11 cellular contexts compared by ENCODE assay signal in genomic region chr5:54534306-54534705, GRCh38. TPM values are rescaled to one million over a fixed set of nuclear protein-coding genes. Genes with fewer than 3 reads are reported as not detected.
DNase-seq lines count a peak whose midpoint lies in the region; ATAC-seq lines count a peak whose summit lies in the region.
"Had no signal": no experiment of that assay in that cellular context is flagged by ENCODE, and none has a peak within 500 bp of the region (broad histone marks: within the 10 kb centered on the region; RNA-seq: fewer than 3 reads in every experiment).

No MANE protein-coding gene starts in this region.

- no peak overlapping the region for H2BK5ac ChIP-seq in mesenchymal stem cell (ENCODE audit: low read depth, low read length, poor library complexity, severe bottlenecking)

- no peaks in the 10 kb centered on the region for H3K27me3 ChIP-seq in HUES6 (ENCODE audit: control insufficient read depth, insufficient read depth, low read length)
- no peaks in the 10 kb centered on the region for H3K27me3 ChIP-seq in mesenchymal stem cell (ENCODE audit: control insufficient read depth in 1 of 2, insufficient read depth in 1 of 2, low read length in 2 of 2)
- H3K27me3 ChIP-seq: SJSA1 had no signal

- no peak overlapping the region for H3K23ac ChIP-seq in mesenchymal stem cell (ENCODE audit: low read length in 2 of 2)

- H3K4me3 ChIP-seq in HUES6 (ENCODE audit: low read depth, low read length) (no peak overlapping the region), mesenchymal stem cell (ENCODE audit: insufficient read depth in 1 of 2, low read depth in 1 of 2, low read length in 2 of 2) (peak overlapping the region in 1 of 2 experiments; percentile 35)
- H3K4me3 ChIP-seq: SJSA1 had no signal

- no peak overlapping the region for H3K4me3 Mint-ChIP-seq in dendritic cell treated with granulocyte-macrophage colony-stimulating factor and Interleukin-4, amounts not matched to agents 40 ng/mL and 50 ng/mL, for 4 days
- no peak overlapping the region for H3K4me3 Mint-ChIP-seq in stimulated activated effector memory CD8-positive, alpha-beta T cell treated with anti-CD3 and anti-CD28 coated beads, Interleukin-12 subunit alpha, Interleukin-12 subunit beta, amount 100 ng/mL, for 72 hours

- H3K4ac ChIP-seq in mesenchymal stem cell (ENCODE audit: low read depth in 1 of 2, low read length in 2 of 2) = no peak overlapping the region

- H4K91ac ChIP-seq in mesenchymal stem cell (ENCODE audit: low read length) = no peak overlapping the region

- H3K27ac ChIP-seq in HUES6 (ENCODE audit: low read depth, low read length) (0 out of 2 replicates have a peak overlapping the region, but pooled peaks have one; percentile 10), mesenchymal stem cell (ENCODE audit: low read length, poor library complexity, severe bottlenecking) (no peak overlapping the region)
- H3K27ac ChIP-seq: HL-60, SJSA1 had no signal

- H3K9me3 Mint-ChIP-seq in dendritic cell treated with granulocyte-macrophage colony-stimulating factor and Interleukin-4, amounts not matched to agents 40 ng/mL and 50 ng/mL, for 4 days = no peaks in the 10 kb centered on the region
- H3K9me3 Mint-ChIP-seq in stimulated activated effector memory CD8-positive, alpha-beta T cell treated with anti-CD3 and anti-CD28 coated beads, Interleukin-12 subunit alpha, Interleukin-12 subunit beta, amount 100 ng/mL, for 72 hours = no peaks in the 10 kb centered on the region

- intact Hi-C loops in dendritic cell treated with granulocyte-macrophage colony-stimulating factor and Interleukin-4, amounts not matched to agents 40 ng/mL and 50 ng/mL, for 4 days (cut with micrococcal nuclease) = no loop called here

- DNase-seq in mesenchymal stem cell (no peak), NCI-H1092 (lab: John Stamatoyannopoulos, UW) (no peak)
- DNase-seq in stimulated activated effector memory CD8-positive, alpha-beta T cell treated with anti-CD3 and anti-CD28 coated beads, Interleukin-12 subunit alpha, Interleukin-12 subunit beta, amount 100 ng/mL, for 72 hours (ENCODE audit: low spot score in 2 of 2) = no peak
- no peak for DNase-seq in activated CD4-positive, alpha-beta T cell treated with anti-CD3 and anti-CD28 coated beads for 48 hours
- DNase-seq: NCI-H2081 treated with DMSO at 0.1 percent for 48 hours had no signal

- no peaks in the 10 kb centered on the region for H3K36me3 ChIP-seq in HUES6 (ENCODE audit: control insufficient read depth, insufficient read depth, low read length)
- H3K36me3 ChIP-seq in mesenchymal stem cell (ENCODE audit: control insufficient read depth in 1 of 2, insufficient read depth in 2 of 2, low read depth in 1 of 2, low read length in 2 of 2) = peaks cover 0 to 5% of the 10 kb centered on the region in 2 experiments

- 79% methylated on average over 2 of the region's 2 CpGs for WGBS in mesenchymal stem cell

- no peak overlapping the region for H3K14ac ChIP-seq in mesenchymal stem cell (ENCODE audit: low read length in 2 of 2)

- no peak overlapping the region for H2BK12ac ChIP-seq in mesenchymal stem cell (ENCODE audit: low read length in 2 of 2)

- H3K27me3 Mint-ChIP-seq in dendritic cell treated with granulocyte-macrophage colony-stimulating factor and Interleukin-4, amounts not matched to agents 40 ng/mL and 50 ng/mL, for 4 days = no peaks in the 10 kb centered on the region

- no peak overlapping the region for H2AFZ ChIP-seq in mesenchymal stem cell (ENCODE audit: low read depth, low read length)

- H2AK5ac ChIP-seq in mesenchymal stem cell (ENCODE audit: low read length, severe bottlenecking) = no peak overlapping the region

- H3K4me1 ChIP-seq in HUES6 (ENCODE audit: control insufficient read depth, insufficient read depth, low read length) (peaks cover 21% of the 10 kb centered on the region), mesenchymal stem cell (ENCODE audit: control insufficient read depth, insufficient read depth, low read depth, low read length) (peaks cover 6% of the 10 kb centered on the region)

- H3K9ac ChIP-seq in HUES6 (ENCODE audit: low read length) (no peak overlapping the region), mesenchymal stem cell (ENCODE audit: low read length) (peak overlapping the region; percentile 81)

- H3K4me2 ChIP-seq in mesenchymal stem cell (ENCODE audit: low read length, poor library complexity, severe bottlenecking) = no peak overlapping the region

- peak overlapping the region; percentile 74 for H3K27ac Mint-ChIP-seq in dendritic cell treated with granulocyte-macrophage colony-stimulating factor and Interleukin-4, amounts not matched to agents 40 ng/mL and 50 ng/mL, for 4 days
- H3K27ac Mint-ChIP-seq in stimulated activated effector memory CD8-positive, alpha-beta T cell treated with anti-CD3 and anti-CD28 coated beads, Interleukin-12 subunit alpha, Interleukin-12 subunit beta, amount 100 ng/mL, for 72 hours = peak overlapping the region; percentile 76

- H3K36me3 Mint-ChIP-seq in dendritic cell treated with granulocyte-macrophage colony-stimulating factor and Interleukin-4, amounts not matched to agents 40 ng/mL and 50 ng/mL, for 4 days (ENCODE audit: low read depth) = peaks cover 48% of the 10 kb centered on the region
- peaks cover 18% of the 10 kb centered on the region for H3K36me3 Mint-ChIP-seq in stimulated activated effector memory CD8-positive, alpha-beta T cell treated with anti-CD3 and anti-CD28 coated beads, Interleukin-12 subunit alpha, Interleukin-12 subunit beta, amount 100 ng/mL, for 72 hours

- no peak overlapping the region for H3K18ac ChIP-seq in mesenchymal stem cell (ENCODE audit: low read depth in 1 of 2, low read length in 2 of 2)

- no peak overlapping the region for H4K8ac ChIP-seq in mesenchymal stem cell (ENCODE audit: low read length)

- H3K4me1 Mint-ChIP-seq in dendritic cell treated with granulocyte-macrophage colony-stimulating factor and Interleukin-4, amounts not matched to agents 40 ng/mL and 50 ng/mL, for 4 days (ENCODE audit: low read depth) = peaks cover 67% of the 10 kb centered on the region
- peaks cover 38% of the 10 kb centered on the region for H3K4me1 Mint-ChIP-seq in stimulated activated effector memory CD8-positive, alpha-beta T cell treated with anti-CD3 and anti-CD28 coated beads, Interleukin-12 subunit alpha, Interleukin-12 subunit beta, amount 100 ng/mL, for 72 hours

- no peaks in the 10 kb centered on the region for H3K9me3 ChIP-seq in HUES6 (ENCODE audit: control insufficient read depth, insufficient read depth, low read depth, low read length)
- H3K9me3 ChIP-seq in mesenchymal stem cell (ENCODE audit: control insufficient read depth, low read length) = no peaks in the 10 kb centered on the region
- H3K9me3 ChIP-seq: SJSA1 had no signal

- no peak overlapping the region for H2BK15ac ChIP-seq in mesenchymal stem cell (ENCODE audit: low read depth, poor library complexity, severe bottlenecking)

- H2BK120ac ChIP-seq in mesenchymal stem cell (ENCODE audit: low read depth, low read length) = no peak overlapping the region

- peaks cover 18% of the 10 kb centered on the region for H3K79me1 ChIP-seq in mesenchymal stem cell (replicated peaks; ENCODE audit: low read length, poor library complexity, severe bottlenecking)

- ATAC-seq in stimulated activated effector memory CD8-positive, alpha-beta T cell treated with anti-CD3 and anti-CD28 coated beads, Interleukin-12 subunit alpha, Interleukin-12 subunit beta, amount 100 ng/mL, for 72 hours = no peak
- ATAC-seq in GM21576 (IDR thresholded peaks at IDR 0.05; ENCODE audit: unreplicated experiment) (no peak), HG03039 (IDR thresholded peaks at IDR 0.05; ENCODE audit: unreplicated experiment) (no peak)

RNA-seq across cellular contexts. Expression of gene SNX18, which starts 16.7 kb away (rescaled TPM):
- 21.6 TPM for polyA plus RNA-seq in mesenchymal stem cell (2013, experiment 1 of 2)
- polyA plus RNA-seq in mesenchymal stem cell (2013, experiment 2 of 2) = 22.4 TPM
